Comparison of ENCODE assay signal across 24 cellular contexts in genomic region chr22:31486951-31487350, GRCh38. TPM values are rescaled to one million over a fixed set of nuclear protein-coding genes. Genes with fewer than 3 reads are reported as not detected.
A peak's percentile ranks its signal among the peaks of the same experiment; 100 is the strongest.
DNase-seq lines count a peak whose midpoint lies in the region; ATAC-seq and TF ChIP-seq lines count a peak whose summit lies in the region.
"Had no signal": no experiment of that assay in that cellular context is flagged by ENCODE, and none has a peak within 500 bp of the region (broad histone marks: within the 10 kb centered on the region; RNA-seq: fewer than 3 reads in every experiment).

No MANE protein-coding gene starts in this region.

- no peak for TF ChIP-seq POLR2A in lower leg skin (IDR thresholded peaks at IDR 0.05)

- H3K9me3 Mint-ChIP-seq in activated CD4-positive, alpha-beta T cell treated with anti-CD3 and anti-CD28 coated beads for 36 hours (ENCODE audit: low read depth): no peaks in the 10 kb centered on the region
- no peaks in the 10 kb centered on the region for H3K9me3 Mint-ChIP-seq in activated naive CD8-positive, alpha-beta T cell (ENCODE audit: low read depth)
- no peaks in the 10 kb centered on the region for H3K9me3 Mint-ChIP-seq in activated naive CD8-positive, alpha-beta T cell treated with anti-CD3 and anti-CD28 coated beads for 36 hours
- H3K9me3 Mint-ChIP-seq in activated naive CD8-positive, alpha-beta T cell treated with anti-CD3 and anti-CD28 coated beads, Interleukin-2, amount 50 U/mL, for 24 hours: no peaks in the 10 kb centered on the region
- no peaks in the 10 kb centered on the region for H3K9me3 Mint-ChIP-seq in stimulated activated effector memory CD8-positive, alpha-beta T cell treated with anti-CD3 and anti-CD28 coated beads, Interleukin-12 subunit alpha, Interleukin-12 subunit beta, amount 100 ng/mL, for 72 hours
- H3K9me3 Mint-ChIP-seq: effector memory CD8-positive, alpha-beta T cell; GM23338; HFFc6 had no signal

- intact Hi-C loops in activated CD4-positive, alpha-beta T cell treated with anti-CD3 and anti-CD28 coated beads for 36 hours (cut with DNase I, micrococcal nuclease): no loop called here
- intact Hi-C loops in lower leg skin (cut with DNase I; ENCODE audit: low total_unique reads): no loop called here

- POLR2A ChIA-PET in activated CD4-positive, alpha-beta T cell treated with anti-CD3 and anti-CD28 coated beads for 36 hours (lab: Charles Lee): no interaction called here

- no peak for ATAC-seq in activated CD4-positive, alpha-beta T cell treated with anti-CD3 and anti-CD28 coated beads for 36 hours
- ATAC-seq in activated naive CD8-positive, alpha-beta T cell treated with anti-CD3 and anti-CD28 coated beads, Interleukin-2, amount 50 U/mL, for 24 hours: no peak
- ATAC-seq in stimulated activated effector memory CD8-positive, alpha-beta T cell treated with anti-CD3 and anti-CD28 coated beads, Interleukin-12 subunit alpha, Interleukin-12 subunit beta, amount 100 ng/mL, for 72 hours: no peak
- ATAC-seq: effector memory CD8-positive, alpha-beta T cell; GM23338; left cardiac atrium had no signal

- CTCF ChIA-PET in activated CD4-positive, alpha-beta T cell treated with anti-CD3 and anti-CD28 coated beads for 36 hours (lab: Charles Lee): no interaction called here

- H3K36me3 Mint-ChIP-seq in activated CD4-positive, alpha-beta T cell treated with anti-CD3 and anti-CD28 coated beads for 36 hours (ENCODE audit: low read depth): peaks cover 56% of the 10 kb centered on the region
- peaks cover 12% of the 10 kb centered on the region for H3K36me3 Mint-ChIP-seq in activated naive CD8-positive, alpha-beta T cell
- H3K36me3 Mint-ChIP-seq in activated naive CD8-positive, alpha-beta T cell treated with anti-CD3 and anti-CD28 coated beads for 36 hours: peaks cover 51% of the 10 kb centered on the region
- H3K36me3 Mint-ChIP-seq in activated naive CD8-positive, alpha-beta T cell treated with anti-CD3 and anti-CD28 coated beads, Interleukin-2, amount 50 U/mL, for 24 hours (ENCODE audit: low read depth): peaks cover 56% of the 10 kb centered on the region
- peaks cover 78% of the 10 kb centered on the region for H3K36me3 Mint-ChIP-seq in stimulated activated effector memory CD8-positive, alpha-beta T cell treated with anti-CD3 and anti-CD28 coated beads, Interleukin-12 subunit alpha, Interleukin-12 subunit beta, amount 100 ng/mL, for 72 hours

- H3K27ac Mint-ChIP-seq in activated CD4-positive, alpha-beta T cell treated with anti-CD3 and anti-CD28 coated beads for 36 hours: peak overlapping the region; percentile 53
- H3K27ac Mint-ChIP-seq in activated naive CD8-positive, alpha-beta T cell: peak overlapping the region; percentile 28
- no peak overlapping the region for H3K27ac Mint-ChIP-seq in activated naive CD8-positive, alpha-beta T cell treated with anti-CD3 and anti-CD28 coated beads for 36 hours
- no peak overlapping the region for H3K27ac Mint-ChIP-seq in activated naive CD8-positive, alpha-beta T cell treated with anti-CD3 and anti-CD28 coated beads, Interleukin-2, amount 50 U/mL, for 24 hours
- H3K27ac Mint-ChIP-seq in stimulated activated effector memory CD8-positive, alpha-beta T cell treated with anti-CD3 and anti-CD28 coated beads, Interleukin-12 subunit alpha, Interleukin-12 subunit beta, amount 100 ng/mL, for 72 hours: no peak overlapping the region
- H3K27ac Mint-ChIP-seq: effector memory CD8-positive, alpha-beta T cell; GM23338; HFFc6 had no signal

- no peak overlapping the region for H3K4me3 ChIP-seq in lower leg skin (ENCODE audit: low read depth, poor library complexity, severe bottlenecking)
- H3K4me3 ChIP-seq: GM23338, SJCRH30, testis had no signal

- no peaks in the 10 kb centered on the region for H3K27me3 Mint-ChIP-seq in activated CD4-positive, alpha-beta T cell treated with anti-CD3 and anti-CD28 coated beads for 36 hours
- H3K27me3 Mint-ChIP-seq in activated naive CD8-positive, alpha-beta T cell: no peaks in the 10 kb centered on the region
- no peaks in the 10 kb centered on the region for H3K27me3 Mint-ChIP-seq in activated naive CD8-positive, alpha-beta T cell treated with anti-CD3 and anti-CD28 coated beads for 36 hours
- no peaks in the 10 kb centered on the region for H3K27me3 Mint-ChIP-seq in activated naive CD8-positive, alpha-beta T cell treated with anti-CD3 and anti-CD28 coated beads, Interleukin-2, amount 50 U/mL, for 24 hours
- H3K27me3 Mint-ChIP-seq: effector memory CD8-positive, alpha-beta T cell had no signal

- no peak for DNase-seq in activated CD4-positive, alpha-beta T cell treated with anti-CD3 and anti-CD28 coated beads for 36 hours
- DNase-seq in activated CD4-positive, alpha-beta T cell treated with anti-CD3 and anti-CD28 coated beads for 48 hours: no peak
- DNase-seq in activated naive CD8-positive, alpha-beta T cell treated with anti-CD3 and anti-CD28 coated beads for 36 hours: no peak
- no peak for DNase-seq in activated naive CD8-positive, alpha-beta T cell treated with anti-CD3 and anti-CD28 coated beads, Interleukin-2, amount 50 U/mL, for 24 hours
- DNase-seq in stimulated activated effector memory CD8-positive, alpha-beta T cell treated with anti-CD3 and anti-CD28 coated beads, Interleukin-12 subunit alpha, Interleukin-12 subunit beta, amount 100 ng/mL, for 72 hours (ENCODE audit: low spot score in 2 of 2): no peak
- no peak for DNase-seq in lower leg skin (ENCODE audit: low spot score in 2 of 2)
- no peak for DNase-seq in NCI-H1417 treated with DMSO at 0.1 percent for 48 hours (lab: John Stamatoyannopoulos, UW)
- DNase-seq: activated effector memory CD4-positive, alpha-beta T cell treated with Interleukin-2 at 50 U/mL for 16 hours; central memory CD4-positive, alpha-beta T cell; effector memory CD8-positive, alpha-beta T cell; HFFc6; hippocampal formation; left cardiac atrium; NCI-H1048; NCI-H1694; NCI-H446; NCI-H774; retina; SJCRH30; small intestine; stimulated activated naive CD4-positive, alpha-beta T cell; testis had no signal

- peaks cover 41% of the 10 kb centered on the region for H3K4me1 Mint-ChIP-seq in activated CD4-positive, alpha-beta T cell treated with anti-CD3 and anti-CD28 coated beads for 36 hours
- H3K4me1 Mint-ChIP-seq in activated naive CD8-positive, alpha-beta T cell (ENCODE audit: low read depth): peaks cover 56% of the 10 kb centered on the region
- peaks cover 51% of the 10 kb centered on the region for H3K4me1 Mint-ChIP-seq in activated naive CD8-positive, alpha-beta T cell treated with anti-CD3 and anti-CD28 coated beads for 36 hours
- peaks cover 55% of the 10 kb centered on the region for H3K4me1 Mint-ChIP-seq in activated naive CD8-positive, alpha-beta T cell treated with anti-CD3 and anti-CD28 coated beads, Interleukin-2, amount 50 U/mL, for 24 hours
- H3K4me1 Mint-ChIP-seq in stimulated activated effector memory CD8-positive, alpha-beta T cell treated with anti-CD3 and anti-CD28 coated beads, Interleukin-12 subunit alpha, Interleukin-12 subunit beta, amount 100 ng/mL, for 72 hours: peaks cover 45% of the 10 kb centered on the region

- WGBS in lower leg skin, 2 donors: 98 to 100% methylated on average over 2 of the region's 2 CpGs

- TF ChIP-seq CTCF in lower leg skin (IDR thresholded peaks at IDR 0.05): no peak

- no peak overlapping the region for H3K4me3 Mint-ChIP-seq in activated CD4-positive, alpha-beta T cell treated with anti-CD3 and anti-CD28 coated beads for 36 hours
- H3K4me3 Mint-ChIP-seq in activated naive CD8-positive, alpha-beta T cell: peak overlapping the region; percentile 50
- H3K4me3 Mint-ChIP-seq in activated naive CD8-positive, alpha-beta T cell treated with anti-CD3 and anti-CD28 coated beads for 36 hours: no peak overlapping the region
- peak overlapping the region; percentile 87 for H3K4me3 Mint-ChIP-seq in activated naive CD8-positive, alpha-beta T cell treated with anti-CD3 and anti-CD28 coated beads, Interleukin-2, amount 50 U/mL, for 24 hours
- peak overlapping the region; percentile 18 for H3K4me3 Mint-ChIP-seq in stimulated activated effector memory CD8-positive, alpha-beta T cell treated with anti-CD3 and anti-CD28 coated beads, Interleukin-12 subunit alpha, Interleukin-12 subunit beta, amount 100 ng/mL, for 72 hours
- H3K4me3 Mint-ChIP-seq: GM23338, HFFc6 had no signal

RNA-seq across cellular contexts. Expression of gene EIF4ENIF1, which starts 2.7 kb away (rescaled TPM):
- 10 to 100 TPM; 45.4 to 75.0 TPM for total RNA-seq in activated CD4-positive, alpha-beta T cell treated with anti-CD3 and anti-CD28 coated beads for 36 hours
- total RNA-seq in activated naive CD8-positive, alpha-beta T cell treated with anti-CD3 and anti-CD28 coated beads for 36 hours: 10 to 100 TPM; 31.3 to 38.8 TPM
- 10 to 100 TPM; 14.7 to 20.8 (median 16.9) TPM for total RNA-seq in lower leg skin

RNA-seq across cellular contexts. Expression of gene SFI1, which starts 9.4 kb away (rescaled TPM):
- 100 to 1,000 TPM; 221 to 234 TPM for total RNA-seq in activated CD4-positive, alpha-beta T cell treated with anti-CD3 and anti-CD28 coated beads for 36 hours
- total RNA-seq in activated naive CD8-positive, alpha-beta T cell treated with anti-CD3 and anti-CD28 coated beads for 36 hours: 100 to 1,000 TPM; 110 to 122 TPM
- 10 to 100 TPM; 24.2 to 66.4 (median 32.2) TPM for total RNA-seq in lower leg skin

Comparison
In these comparisons a context has a peak if more than half of its experiments do, and no peak if none do; other contexts are left out.
1. H3K27ac Mint-ChIP-seq: peak in activated CD4-positive, alpha-beta T cell treated with anti-CD3 and anti-CD28 coated beads for 36 hours (single experiment) and activated naive CD8-positive, alpha-beta T cell (single experiment); none in activated naive CD8-positive, alpha-beta T cell treated with anti-CD3 and anti-CD28 coated beads for 36 hours (single experiment), activated naive CD8-positive, alpha-beta T cell treated with anti-CD3 and anti-CD28 coated beads, Interleukin-2, amount 50 U/mL, for 24 hours (single experiment) and stimulated activated effector memory CD8-positive, alpha-beta T cell treated with anti-CD3 and anti-CD28 coated beads, Interleukin-12 subunit alpha, Interleukin-12 subunit beta, amount 100 ng/mL, for 72 hours (single experiment).
2. H3K4me3 Mint-ChIP-seq: peak in activated naive CD8-positive, alpha-beta T cell (single experiment), activated naive CD8-positive, alpha-beta T cell treated with anti-CD3 and anti-CD28 coated beads, Interleukin-2, amount 50 U/mL, for 24 hours (single experiment) and stimulated activated effector memory CD8-positive, alpha-beta T cell treated with anti-CD3 and anti-CD28 coated beads, Interleukin-12 subunit alpha, Interleukin-12 subunit beta, amount 100 ng/mL, for 72 hours (single experiment); none in activated CD4-positive, alpha-beta T cell treated with anti-CD3 and anti-CD28 coated beads for 36 hours (single experiment) and activated naive CD8-positive, alpha-beta T cell treated with anti-CD3 and anti-CD28 coated beads for 36 hours (single experiment).